2 cellular contexts compared by ENCODE assay signal in genomic region chr3:170363471-170363994, GRCh38.
TF ChIP-seq lines count a peak whose summit lies in the region.

No MANE protein-coding gene starts in this region.

TF ChIP-seq in A549, 52 proteins besides CTCF, POLR2A, EP300 and RAD21:
- TF ChIP-seq HEYL (CRISPR knock-in tag; IDR thresholded peaks at IDR 0.05) (no peak), NFE2L2 (conservative IDR thresholded peaks at IDR 0.05; ENCODE audit: low read length) (no peak), REST (IDR thresholded peaks at IDR 0.05) (no peak), POLR2AphosphoS2 (conservative IDR thresholded peaks at IDR 0.05; ENCODE audit: low read length) (peak; percentile 88; the same call in 1 of the 2 replicates), HOXB13 (CRISPR knock-in tag; IDR thresholded peaks at IDR 0.05; ENCODE audit: low read depth) (no peak), ATOH8 (CRISPR knock-in tag; IDR thresholded peaks at IDR 0.05; ENCODE audit: low read depth) (no peak), ESRRA (IDR thresholded peaks at IDR 0.05; ENCODE audit: borderline replicate concordance, low read length) (no peak), MAX (IDR thresholded peaks at IDR 0.05) (no peak)

TF ChIP-seq in IMR-90, 13 proteins besides CTCF, POLR2A, EP300 and RAD21:
- TF ChIP-seq MAFK (IDR thresholded peaks at IDR 0.05; ENCODE audit: low read depth, low read length) (no peak), MAZ (IDR thresholded peaks at IDR 0.05; ENCODE audit: borderline replicate concordance, low read depth, low read length) (no peak), BHLHE40 (IDR thresholded peaks at IDR 0.05; ENCODE audit: low read depth, low read length) (no peak), USF2 (IDR thresholded peaks at IDR 0.05; ENCODE audit: low read depth, low read length) (no peak), CEBPB (IDR thresholded peaks at IDR 0.05; ENCODE audit: low read depth, low read length) (no peak), CHD1 (IDR thresholded peaks at IDR 0.05; ENCODE audit: low read depth, low read length) (no peak), RFX5 (IDR thresholded peaks at IDR 0.05; ENCODE audit: low read depth, low read length) (no peak)
